10 cellular contexts compared by ENCODE assay signal in the genomic region with DNA sequence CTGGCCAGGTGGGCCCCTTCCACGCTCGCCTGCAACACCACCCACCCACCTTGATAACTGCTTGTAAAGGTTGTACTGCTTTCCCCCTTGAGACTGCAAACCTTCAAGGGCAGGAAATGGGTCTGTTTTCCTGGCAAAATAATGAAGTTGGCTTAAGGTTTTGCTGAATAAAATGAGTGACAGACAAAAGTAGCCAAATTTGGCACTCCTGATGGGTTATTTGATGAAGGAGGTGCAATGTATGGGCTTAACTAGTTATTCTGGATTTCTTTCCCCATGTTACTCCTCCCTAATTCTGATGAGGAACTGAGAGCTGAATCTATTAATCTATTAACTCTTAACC. TPM values are rescaled to one million over a fixed set of nuclear protein-coding genes. Genes with fewer than 3 reads are reported as not detected.
A peak's percentile ranks its signal among the peaks of the same experiment; 100 is the strongest.
DNase-seq lines count a peak whose midpoint lies in the region; ATAC-seq and TF ChIP-seq lines count a peak whose summit lies in the region.
"Had no signal": no experiment of that assay in that cellular context is flagged by ENCODE, and none has a peak within 500 bp of the region (broad histone marks: within the 10 kb centered on the region; RNA-seq: fewer than 3 reads in every experiment).

No MANE protein-coding gene starts in this region.

- H3K79me2 ChIP-seq in OCI-LY7 (ENCODE audit: insufficient read depth, low read depth, low read length) = no peaks in the 10 kb centered on the region

- TF ChIP-seq CTCF in left ventricle myocardium inferior (IDR thresholded peaks at IDR 0.05; ENCODE audit: borderline replicate concordance) (no peak), MCF 10A (IDR thresholded peaks at IDR 0.05; ENCODE audit: unreplicated experiment) (no peak), mesothelial cell of epicardium (IDR thresholded peaks at IDR 0.05; ENCODE audit: unreplicated experiment) (no peak), OCI-LY7 (conservative IDR thresholded peaks at IDR 0.05; ENCODE audit: low read length) (no peak)

- no TSS peak for BruUV-seq in MCF 10A (replicated peaks; lab: Mats Ljungman, UMichigan)
- no TSS peak for BruUV-seq in OCI-LY7 (replicated peaks; lab: Mats Ljungman, UMichigan)

- H3K36me3 ChIP-seq in left ventricle myocardium inferior (no peaks in the 10 kb centered on the region), urinary bladder (ENCODE audit: insufficient read depth) (no peaks in the 10 kb centered on the region), OCI-LY7 (ENCODE audit: insufficient read depth, low read length) (no peaks in the 10 kb centered on the region)
- H3K36me3 ChIP-seq: MG63 had no signal

- H3K4me1 Mint-ChIP-seq in MCF 10A (ENCODE audit: insufficient read depth, unreplicated experiment) (peaks cover 8% of the 10 kb centered on the region), mesothelial cell of epicardium (peaks cover 12% of the 10 kb centered on the region)

- no peaks in the 10 kb centered on the region for H3K9me2 ChIP-seq in OCI-LY7 (ENCODE audit: insufficient read depth, low read length)

- WGBS in urinary bladder = 46% methylated on average over 2 of the region's 2 CpGs

- H3K27me3 ChIP-seq in left ventricle myocardium inferior (ENCODE audit: low read depth) = no peaks in the 10 kb centered on the region
- H3K27me3 ChIP-seq: MG63 had no signal

- H3K27ac Mint-ChIP-seq in MCF 10A (ENCODE audit: low read depth, unreplicated experiment) (peak overlapping the region; percentile 22), mesothelial cell of epicardium (no peak overlapping the region)

- H3K27ac ChIP-seq in left ventricle myocardium inferior (replicated peaks) (peak overlapping the region; percentile 41), urinary bladder (ENCODE audit: low read depth) (no peak overlapping the region), OCI-LY7 (ENCODE audit: low read depth, low read length, poor library complexity, severe bottlenecking) (no peak overlapping the region)

- H3K4me1 ChIP-seq in left ventricle myocardium inferior (peaks cover 15% of the 10 kb centered on the region), urinary bladder (ENCODE audit: insufficient read depth) (no peaks in the 10 kb centered on the region), OCI-LY7 (ENCODE audit: insufficient read depth, low read length, poor library complexity, severe bottlenecking) (peaks cover 8% of the 10 kb centered on the region)

- POLR2A ChIA-PET in MCF 10A (lab: Yijun Ruan, JAX) = no interaction called here
- POLR2A ChIA-PET in OCI-LY7 (lab: Charles Lee) = interaction anchor here (0.6 kb wide), 1 partner anchor 313 kb away, joined by 3 read pairs; no protein-coding TSS in a partner anchor

- H3K9me3 ChIP-seq in left ventricle myocardium inferior (replicated peaks) (no peaks in the 10 kb centered on the region), OCI-LY7 (ENCODE audit: low read length) (no peaks in the 10 kb centered on the region)
- H3K9me3 ChIP-seq: MG63 had no signal

- H3K9me3 Mint-ChIP-seq in MCF 10A (ENCODE audit: unreplicated experiment) (no peaks in the 10 kb centered on the region), mesothelial cell of epicardium (no peaks in the 10 kb centered on the region)

- intact Hi-C loops in left ventricle myocardium inferior (cut with micrococcal nuclease) = no loop called here
- intact Hi-C loops in Right ventricle myocardium inferior (cut with DNase I) = loop anchor here (2.0 kb wide), 1 partner anchor 14 kb away; the partner anchor contains the start of gene HLCS
- intact Hi-C loops in MCF 10A (cut with micrococcal nuclease) = no loop called here
- intact Hi-C loops in OCI-LY7 (cut with micrococcal nuclease; ENCODE audit: unreplicated experiment) = no loop called here

- H3K4me3 ChIP-seq in left ventricle myocardium inferior (peak overlapping the region; percentile 67), urinary bladder (ENCODE audit: low read depth, low read length) (peak overlapping the region; percentile 35), OCI-LY7 (ENCODE audit: low read depth, low read length, poor library complexity, severe bottlenecking) (no peak overlapping the region)
- H3K4me3 ChIP-seq: MG63 had no signal

- H3K27me3 Mint-ChIP-seq in MCF 10A (ENCODE audit: insufficient read depth, unreplicated experiment) (no peaks in the 10 kb centered on the region), mesothelial cell of epicardium (ENCODE audit: low read depth) (peaks cover 14% of the 10 kb centered on the region)

- CTCF ChIA-PET in MCF 10A (lab: Yijun Ruan, JAX) (interaction anchor here (0.5 kb wide), 1 partner anchor 13 kb away, joined by 3 read pairs; no protein-coding TSS in a partner anchor), OCI-LY7 (lab: Charles Lee; ENCODE audit: unreplicated experiment) (no interaction called here)

- H3K4me3 Mint-ChIP-seq in MCF 10A (ENCODE audit: unreplicated experiment) (peak overlapping the region; percentile 59), mesothelial cell of epicardium (peak overlapping the region; percentile 67)

- no peak for DNase-seq in left ventricle myocardium inferior
- DNase-seq in Right ventricle myocardium inferior (ENCODE audit: missing footprints) = no peak
- DNase-seq in MCF 10A (ENCODE audit: unreplicated experiment) = no peak
- DNase-seq in mesothelial cell of epicardium (ENCODE audit: low spot score in 2 of 2, unreplicated experiment in 2 of 2) = no peak
- no peak for DNase-seq in OCI-LY7 (ENCODE audit: low spot score)
- no peak for DNase-seq in COLO668 (lab: John Stamatoyannopoulos, UW; ENCODE audit: unreplicated experiment)
- no peak for DNase-seq in Ammon's horn (ENCODE audit: low spot score)
- DNase-seq: MG63 had no signal

- no peaks in the 10 kb centered on the region for H4K20me1 ChIP-seq in OCI-LY7 (ENCODE audit: insufficient read depth, low read length)

- no peak overlapping the region for H3K4me2 ChIP-seq in OCI-LY7 (ENCODE audit: low read length)

- ATAC-seq in Right ventricle myocardium inferior = no peak

- H2AFZ ChIP-seq in OCI-LY7 (ENCODE audit: low read length) = no peak overlapping the region

- H3K36me3 Mint-ChIP-seq in MCF 10A (ENCODE audit: insufficient read depth, unreplicated experiment) (no peaks in the 10 kb centered on the region), mesothelial cell of epicardium (peaks cover 4% of the 10 kb centered on the region)

RNA-seq across cellular contexts. Expression of gene HLCS, which starts 14.6 kb away (rescaled TPM):
- 5.3 TPM for total RNA-seq in left ventricle myocardium inferior
- 6.8 TPM for total RNA-seq in Right ventricle myocardium inferior
- total RNA-seq in MCF 10A (2022) = 45.1 and 46.1 TPM in 2 replicates
- 19.8 to 20.2 TPM (median 19.8 TPM) in 3 replicates for total RNA-seq in mesothelial cell of epicardium
- total RNA-seq in urinary bladder = 22.9 TPM
- polyA plus RNA-seq in urinary bladder = 8.6 TPM
- 12.0 and 13.7 TPM in 2 replicates for total RNA-seq in OCI-LY7 (2014; rRNA removed; shearing (Covaris generic))
- total RNA-seq in OCI-LY7 (2022) = 20.9 and 24.2 TPM in 2 replicates

RNA-seq across cellular contexts. Expression of gene RIPPLY3, which starts 25.5 kb away (rescaled TPM):
- total RNA-seq in left ventricle myocardium inferior (not detected), Right ventricle myocardium inferior (not detected), MCF 10A (2022) (not detected in 2 replicates), mesothelial cell of epicardium (0.22 to 0.54 TPM (median 0.38 TPM) in 3 replicates), urinary bladder (not detected), OCI-LY7 (2022) (not detected in 2 replicates)
- 0.48 TPM for polyA plus RNA-seq in urinary bladder
- total RNA-seq in OCI-LY7 (2014; rRNA removed; shearing (Covaris generic)) = not detected in 2 replicates
- total RNA-seq: T-helper 2 cell treated with Interferon-gamma antibody and Interleukin-4, amounts not matched to agents 100 ng/mL and 5 ng/mL, for 36 hours had no signal
